8 cellular contexts compared by ENCODE assay signal in genomic region chr15:41811432-41812195, GRCh38.
A peak's percentile ranks its signal among the peaks of the same experiment; 100 is the strongest.
DNase-seq lines count a peak whose midpoint lies in the region; ATAC-seq and TF ChIP-seq lines count a peak whose summit lies in the region.

No MANE protein-coding gene starts in this region.

- DNase-seq in AG09319 (ENCODE audit: extremely low read depth, low read depth) (peak; percentile 66), GM19240 (ENCODE audit: insufficient read length, low spot score) (peak; percentile 64), NCI-H2171 (lab: John Stamatoyannopoulos, UW) (peak; percentile 74), cardiac fibroblast (ENCODE audit: low read depth in 2 of 2) (peak; percentile 90 to 92), kidney glomerular epithelial cell (lab: John Stamatoyannopoulos, UW) (peak; percentile 61)
- peak; percentile 42 for DNase-seq in activated CD4-positive, CD25-positive, alpha-beta regulatory T cell treated with anti-CD3 and anti-CD28 coated beads, Interleukin-2, amount 50 U/mL, for 16 hours (ENCODE audit: low read depth, low spot score)
- peak; percentile 63 for DNase-seq in stimulated activated CD4-positive, alpha-beta T cell treated with anti-CD3 and anti-CD28 coated beads, Interleukin-2, amount 100 ng/mL, for 4 hours (ENCODE audit: low read depth)

- TF ChIP-seq CTCF in AG09319 (IDR thresholded peaks at IDR 0.05; ENCODE audit: low read depth, low read length), result peak; percentile 93
- TF ChIP-seq CTCF in cardiac fibroblast (IDR thresholded peaks at IDR 0.05; ENCODE audit: low read depth, low read length), result peak; percentile 89

- H3K4me3 ChIP-seq in cardiac fibroblast (replicated peaks in 1 of 2; ENCODE audit: low read depth in 2 of 2, low read length in 2 of 2), result no peak overlapping the region

- ATAC-seq in HG02973 (IDR thresholded peaks at IDR 0.05; ENCODE audit: unreplicated experiment), result no peak
